In genomic region chr9:91820126-91820750, GRCh38 we compare ENCODE assay signal across 28 cellular contexts.
"Had no signal": no experiment of that assay in that cellular context is flagged by ENCODE, and none has a peak within 500 bp of the region (broad histone marks: within the 10 kb centered on the region; RNA-seq: fewer than 3 reads in every experiment).

No MANE protein-coding gene starts in this region.

- H3K9me3 Mint-ChIP-seq: activated CD4-positive, alpha-beta memory T cell treated with anti-CD3 and anti-CD28 coated beads for 36 hours; activated CD4-positive, alpha-beta T cell treated with anti-CD3 and anti-CD28 coated beads, Interleukin-2, amount 10 ng/mL, durations not matched to agents 24 days and 14 days; activated naive CD4-positive, alpha-beta T cell treated with anti-CD3 and anti-CD28 coated beads, Interleukin-2, amount 50 U/mL, for 24 hours; activated naive CD8-positive, alpha-beta T cell treated with anti-CD3 and anti-CD28 coated beads for 36 hours; activated T-helper 1 cell treated with anti-CD3 and anti-CD28 coated beads, Interleukin-12 subunit alpha, Interleukin-12 subunit beta, Interleukin-2, Interleukin-4 antibody, amounts not matched to agents 30 ng/mL and 10 ng/mL and 1 ng/mL, durations not matched to agents 14 hours and 24 hours and 36 hours; activated T-helper 2 cell treated with anti-CD3 and anti-CD28 coated beads, Interferon-gamma antibody, Interleukin-2, Interleukin-4, amounts not matched to agents 10 μg/mL and 5 μg/mL and 100 μg/mL, durations not matched to agents 14 hours and 24 hours and 36 hours; central memory CD8-positive, alpha-beta T cell had no signal

- H3K4me3 Mint-ChIP-seq: activated CD4-positive, alpha-beta memory T cell treated with anti-CD3 and anti-CD28 coated beads for 36 hours; activated CD4-positive, alpha-beta T cell treated with anti-CD3 and anti-CD28 coated beads for 36 hours; activated CD4-positive, alpha-beta T cell treated with anti-CD3 and anti-CD28 coated beads, Interleukin-2, amount 10 ng/mL, durations not matched to agents 24 days and 14 days; activated CD8-positive, alpha-beta memory T cell treated with anti-CD3 and anti-CD28 coated beads, Interleukin-2, amount 10 ng/mL, durations not matched to agents 7 days and 5 days; activated CD8-positive, alpha-beta T cell treated with anti-CD3 and anti-CD28 coated beads, Interleukin-2, amount 10 ng/mL, durations not matched to agents 7 days and 5 days; activated naive CD4-positive, alpha-beta T cell treated with anti-CD3 and anti-CD28 coated beads, Interleukin-2, amount 50 U/mL, for 24 hours; activated naive CD8-positive, alpha-beta T cell treated with anti-CD3 and anti-CD28 coated beads for 36 hours; activated T-helper 1 cell treated with anti-CD3 and anti-CD28 coated beads, Interleukin-12 subunit alpha, Interleukin-12 subunit beta, Interleukin-2, Interleukin-4 antibody, amounts not matched to agents 30 ng/mL and 10 ng/mL and 1 ng/mL, durations not matched to agents 14 hours and 24 hours and 36 hours; brain; central memory CD8-positive, alpha-beta T cell had no signal

- H3K9me3 ChIP-seq: ascending aorta, colonic mucosa, esophagus squamous epithelium, gastroesophageal sphincter had no signal

- H3K27me3 ChIP-seq: ascending aorta, breast epithelium, cardiac muscle cell, colonic mucosa, gastroesophageal sphincter had no signal

- ATAC-seq: activated CD4-positive, alpha-beta T cell treated with anti-CD3 and anti-CD28 coated beads for 36 hours; activated CD8-positive, alpha-beta memory T cell treated with anti-CD3 and anti-CD28 coated beads, Interleukin-2, amount 10 ng/mL, durations not matched to agents 7 days and 5 days; activated CD8-positive, alpha-beta T cell treated with anti-CD3 and anti-CD28 coated beads, Interleukin-2, amount 10 ng/mL, durations not matched to agents 7 days and 5 days; gastroesophageal sphincter had no signal

- H3K27ac ChIP-seq: ascending aorta, breast epithelium, cardiac muscle cell, colonic mucosa, epithelial cell of prostate had no signal

- H3K4me1 Mint-ChIP-seq: activated CD4-positive, alpha-beta T cell treated with anti-CD3 and anti-CD28 coated beads for 36 hours; activated CD4-positive, alpha-beta T cell treated with anti-CD3 and anti-CD28 coated beads, Interleukin-2, amount 10 ng/mL, durations not matched to agents 24 days and 14 days; activated CD8-positive, alpha-beta memory T cell treated with anti-CD3 and anti-CD28 coated beads, Interleukin-2, amount 10 ng/mL, durations not matched to agents 7 days and 5 days; activated naive CD4-positive, alpha-beta T cell treated with anti-CD3 and anti-CD28 coated beads, Interleukin-2, amount 50 U/mL, for 24 hours; activated naive CD8-positive, alpha-beta T cell treated with anti-CD3 and anti-CD28 coated beads for 36 hours; central memory CD8-positive, alpha-beta T cell had no signal

- DNase-seq: activated CD4-positive, alpha-beta memory T cell treated with anti-CD3 and anti-CD28 coated beads for 36 hours; activated CD4-positive, alpha-beta T cell treated with anti-CD3 and anti-CD28 coated beads for 36 hours; activated CD4-positive, alpha-beta T cell treated with anti-CD3 and anti-CD28 coated beads, Interleukin-2, amount 10 ng/mL, durations not matched to agents 24 days and 14 days; activated CD4-positive, CD25-positive, alpha-beta regulatory T cell; activated CD4-positive, CD25-positive, alpha-beta regulatory T cell treated with anti-CD3 and anti-CD28 coated beads, Interleukin-2, amount 50 U/mL, for 72 hours; activated CD8-positive, alpha-beta memory T cell treated with anti-CD3 and anti-CD28 coated beads, Interleukin-2, amount 10 ng/mL, durations not matched to agents 7 days and 5 days; activated CD8-positive, alpha-beta memory T cell treated with anti-CD3 and anti-CD28 coated beads, Interleukin-2, amount 50 U/mL, for 4 hours; activated CD8-positive, alpha-beta T cell treated with anti-CD3 and anti-CD28 coated beads, Interleukin-2, amount 10 ng/mL, durations not matched to agents 7 days and 5 days; activated gamma-delta T cell treated with Interleukin-2 at 50 U/mL for 16 hours; activated naive CD4-positive, alpha-beta T cell treated with Interleukin-2 at 50 U/mL for 16 hours; activated naive CD8-positive, alpha-beta T cell treated with anti-CD3 and anti-CD28 coated beads for 36 hours; activated T-cell treated with anti-CD3 and anti-CD28 coated beads, Interleukin-2, amount 50 U/mL, for 1 hour; activated T-cell treated with anti-CD3 and anti-CD28 coated beads, Interleukin-2, amount 50 U/mL, for 48 hours; colonic mucosa; effector CD8-positive, alpha-beta T cell; esophagus squamous epithelium; foreskin melanocyte; T-helper 2 cell had no signal

- H3K4me1 ChIP-seq: ascending aorta, breast epithelium, colonic mucosa had no signal

- H3K27me3 Mint-ChIP-seq: activated naive CD8-positive, alpha-beta T cell treated with anti-CD3 and anti-CD28 coated beads for 36 hours had no signal

- H3K36me3 Mint-ChIP-seq: activated CD4-positive, alpha-beta memory T cell treated with anti-CD3 and anti-CD28 coated beads for 36 hours; activated CD8-positive, alpha-beta memory T cell treated with anti-CD3 and anti-CD28 coated beads, Interleukin-2, amount 10 ng/mL, durations not matched to agents 7 days and 5 days; activated naive CD4-positive, alpha-beta T cell treated with anti-CD3 and anti-CD28 coated beads, Interleukin-2, amount 50 U/mL, for 24 hours; activated naive CD8-positive, alpha-beta T cell treated with anti-CD3 and anti-CD28 coated beads for 36 hours; brain had no signal

- H3K4me3 ChIP-seq: ascending aorta, breast epithelium, cardiac muscle cell, colonic mucosa, esophagus squamous epithelium, gastroesophageal sphincter had no signal

- H3K36me3 ChIP-seq: ascending aorta, breast epithelium, cardiac muscle cell, colonic mucosa, esophagus squamous epithelium, gastroesophageal sphincter had no signal

- H3K27ac Mint-ChIP-seq: activated CD4-positive, alpha-beta memory T cell treated with anti-CD3 and anti-CD28 coated beads for 36 hours; activated CD4-positive, alpha-beta T cell treated with anti-CD3 and anti-CD28 coated beads for 36 hours; activated CD4-positive, alpha-beta T cell treated with anti-CD3 and anti-CD28 coated beads, Interleukin-2, amount 10 ng/mL, durations not matched to agents 24 days and 14 days; activated CD8-positive, alpha-beta memory T cell treated with anti-CD3 and anti-CD28 coated beads, Interleukin-2, amount 10 ng/mL, durations not matched to agents 7 days and 5 days; activated CD8-positive, alpha-beta T cell treated with anti-CD3 and anti-CD28 coated beads, Interleukin-2, amount 10 ng/mL, durations not matched to agents 7 days and 5 days; activated naive CD4-positive, alpha-beta T cell treated with anti-CD3 and anti-CD28 coated beads, Interleukin-2, amount 50 U/mL, for 24 hours; activated naive CD8-positive, alpha-beta T cell treated with anti-CD3 and anti-CD28 coated beads for 36 hours; activated T-helper 1 cell treated with anti-CD3 and anti-CD28 coated beads, Interleukin-12 subunit alpha, Interleukin-12 subunit beta, Interleukin-2, Interleukin-4 antibody, amounts not matched to agents 30 ng/mL and 10 ng/mL and 1 ng/mL, durations not matched to agents 14 hours and 24 hours and 36 hours; activated T-helper 2 cell treated with anti-CD3 and anti-CD28 coated beads, Interferon-gamma antibody, Interleukin-2, Interleukin-4, amounts not matched to agents 10 μg/mL and 5 μg/mL and 100 μg/mL, durations not matched to agents 14 hours and 24 hours and 36 hours; brain had no signal
